In genomic region chr19:3783660-3784584, GRCh38 we compare ENCODE assay signal across 1 cellular context.
TF ChIP-seq lines count a peak whose summit lies in the region.

No MANE protein-coding gene starts in this region.

TF ChIP-seq in HepG2, 621 proteins besides CTCF, POLR2A, EP300 and RAD21 (continues in another document):
- TF ChIP-seq CBX1 (IDR thresholded peaks at IDR 0.05; ENCODE audit: low read depth), result no peak
- no peak for TF ChIP-seq MED8 (CRISPR knock-in tag; IDR thresholded peaks at IDR 0.05; ENCODE audit: insufficient replicate concordance)
- no peak for TF ChIP-seq CCDC6 (CRISPR knock-in tag; IDR thresholded peaks at IDR 0.05)
- no peak for TF ChIP-seq HCFC1 (IDR thresholded peaks at IDR 0.05; ENCODE audit: low read depth, low read length)
- TF ChIP-seq, protein P1, sequence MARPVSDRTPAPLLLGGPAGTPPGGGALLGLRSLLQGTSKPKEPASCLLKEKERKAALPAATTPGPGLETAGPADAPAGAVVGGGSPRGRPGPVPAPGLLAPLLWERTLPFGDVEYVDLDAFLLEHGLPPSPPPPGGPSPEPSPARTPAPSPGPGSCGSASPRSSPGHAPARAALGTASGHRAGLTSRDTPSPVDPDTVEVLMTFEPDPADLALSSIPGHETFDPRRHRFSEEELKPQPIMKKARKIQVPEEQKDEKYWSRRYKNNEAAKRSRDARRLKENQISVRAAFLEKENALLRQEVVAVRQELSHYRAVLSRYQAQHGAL (CRISPR knock-in tag; IDR thresholded peaks at IDR 0.05; ENCODE audit: not compliant biosample characterization), result no peak
- no peak for TF ChIP-seq PCBP1 (IDR thresholded peaks at IDR 0.05; ENCODE audit: borderline replicate concordance, low read depth, low read length)
- no peak for TF ChIP-seq SMARCE1 (IDR thresholded peaks at IDR 0.05; ENCODE audit: borderline replicate concordance)
- no peak for TF ChIP-seq ZNF510 (CRISPR knock-in tag; IDR thresholded peaks at IDR 0.05; ENCODE audit: low read depth)
- TF ChIP-seq TCF12 (IDR thresholded peaks at IDR 0.05), result no peak
- TF ChIP-seq TCF12 (CRISPR knock-in tag; IDR thresholded peaks at IDR 0.05), result no peak
- no peak for TF ChIP-seq MED1 (CRISPR knock-in tag; IDR thresholded peaks at IDR 0.05)
- no peak for TF ChIP-seq HMG20A (CRISPR knock-in tag; IDR thresholded peaks at IDR 0.05; ENCODE audit: borderline replicate concordance)
- TF ChIP-seq ZNF251 (CRISPR knock-in tag; IDR thresholded peaks at IDR 0.05), result no peak
- no peak for TF ChIP-seq ZNF674 (CRISPR knock-in tag; IDR thresholded peaks at IDR 0.05; ENCODE audit: low read depth)
- TF ChIP-seq, protein P2, sequence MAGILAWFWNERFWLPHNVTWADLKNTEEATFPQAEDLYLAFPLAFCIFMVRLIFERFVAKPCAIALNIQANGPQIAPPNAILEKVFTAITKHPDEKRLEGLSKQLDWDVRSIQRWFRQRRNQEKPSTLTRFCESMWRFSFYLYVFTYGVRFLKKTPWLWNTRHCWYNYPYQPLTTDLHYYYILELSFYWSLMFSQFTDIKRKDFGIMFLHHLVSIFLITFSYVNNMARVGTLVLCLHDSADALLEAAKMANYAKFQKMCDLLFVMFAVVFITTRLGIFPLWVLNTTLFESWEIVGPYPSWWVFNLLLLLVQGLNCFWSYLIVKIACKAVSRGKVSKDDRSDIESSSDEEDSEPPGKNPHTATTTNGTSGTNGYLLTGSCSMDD (CRISPR knock-in tag; IDR thresholded peaks at IDR 0.05), result no peak
- no peak for TF ChIP-seq ZNF709 (CRISPR knock-in tag; IDR thresholded peaks at IDR 0.05)
- no peak for TF ChIP-seq SOX13 (IDR thresholded peaks at IDR 0.05)
- no peak for TF ChIP-seq SOX13 (CRISPR knock-in tag; conservative IDR thresholded peaks at IDR 0.05 in 1 of 2, IDR thresholded peaks at IDR 0.05 in 1 of 2)
- TF ChIP-seq ZNF558 (CRISPR knock-in tag; IDR thresholded peaks at IDR 0.05; ENCODE audit: borderline replicate concordance), result no peak
- no peak for TF ChIP-seq ZBTB1 (CRISPR knock-in tag; IDR thresholded peaks at IDR 0.05; ENCODE audit: borderline replicate concordance)
- no peak for TF ChIP-seq IRF9 (CRISPR knock-in tag; IDR thresholded peaks at IDR 0.05; ENCODE audit: borderline replicate concordance)
- TF ChIP-seq, protein P3, sequence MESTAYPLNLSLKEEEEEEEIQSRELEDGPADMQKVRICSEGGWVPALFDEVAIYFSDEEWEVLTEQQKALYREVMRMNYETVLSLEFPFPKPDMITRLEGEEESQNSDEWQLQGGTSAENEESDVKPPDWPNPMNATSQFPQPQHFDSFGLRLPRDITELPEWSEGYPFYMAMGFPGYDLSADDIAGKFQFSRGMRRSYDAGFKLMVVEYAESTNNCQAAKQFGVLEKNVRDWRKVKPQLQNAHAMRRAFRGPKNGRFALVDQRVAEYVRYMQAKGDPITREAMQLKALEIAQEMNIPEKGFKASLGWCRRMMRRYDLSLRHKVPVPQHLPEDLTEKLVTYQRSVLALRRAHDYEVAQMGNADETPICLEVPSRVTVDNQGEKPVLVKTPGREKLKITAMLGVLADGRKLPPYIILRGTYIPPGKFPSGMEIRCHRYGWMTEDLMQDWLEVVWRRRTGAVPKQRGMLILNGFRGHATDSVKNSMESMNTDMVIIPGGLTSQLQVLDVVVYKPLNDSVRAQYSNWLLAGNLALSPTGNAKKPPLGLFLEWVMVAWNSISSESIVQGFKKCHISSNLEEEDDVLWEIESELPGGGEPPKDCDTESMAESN (CRISPR knock-in tag; conservative IDR thresholded peaks at IDR 0.05), result no peak; the same call in 1 of the 2 replicates
- TF ChIP-seq MED13 (CRISPR knock-in tag; IDR thresholded peaks at IDR 0.05), result no peak
- no peak for TF ChIP-seq GMEB1 (CRISPR knock-in tag; IDR thresholded peaks at IDR 0.05; ENCODE audit: borderline replicate concordance)
- no peak for TF ChIP-seq ZFP36 (IDR thresholded peaks at IDR 0.05; ENCODE audit: borderline replicate concordance, low read depth, low read length, partially characterized antibody)
- no peak for TF ChIP-seq FOXK2 (IDR thresholded peaks at IDR 0.05)
- TF ChIP-seq, protein P4, sequence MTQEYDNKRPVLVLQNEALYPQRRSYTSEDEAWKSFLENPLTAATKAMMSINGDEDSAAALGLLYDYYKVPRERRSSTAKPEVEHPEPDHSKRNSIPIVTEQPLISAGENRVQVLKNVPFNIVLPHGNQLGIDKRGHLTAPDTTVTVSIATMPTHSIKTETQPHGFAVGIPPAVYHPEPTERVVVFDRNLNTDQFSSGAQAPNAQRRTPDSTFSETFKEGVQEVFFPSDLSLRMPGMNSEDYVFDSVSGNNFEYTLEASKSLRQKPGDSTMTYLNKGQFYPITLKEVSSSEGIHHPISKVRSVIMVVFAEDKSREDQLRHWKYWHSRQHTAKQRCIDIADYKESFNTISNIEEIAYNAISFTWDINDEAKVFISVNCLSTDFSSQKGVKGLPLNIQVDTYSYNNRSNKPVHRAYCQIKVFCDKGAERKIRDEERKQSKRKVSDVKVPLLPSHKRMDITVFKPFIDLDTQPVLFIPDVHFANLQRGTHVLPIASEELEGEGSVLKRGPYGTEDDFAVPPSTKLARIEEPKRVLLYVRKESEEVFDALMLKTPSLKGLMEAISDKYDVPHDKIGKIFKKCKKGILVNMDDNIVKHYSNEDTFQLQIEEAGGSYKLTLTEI (CRISPR knock-in tag; conservative IDR thresholded peaks at IDR 0.05), result no peak
- no peak for TF ChIP-seq NFYB (CRISPR knock-in tag; IDR thresholded peaks at IDR 0.05)
- TF ChIP-seq ZNF883 (CRISPR knock-in tag; IDR thresholded peaks at IDR 0.05; ENCODE audit: not compliant biosample characterization), result no peak
- no peak for TF ChIP-seq NAIF1 (CRISPR knock-in tag; IDR thresholded peaks at IDR 0.05; ENCODE audit: borderline replicate concordance)
- no peak for TF ChIP-seq ZNF484 (CRISPR knock-in tag; IDR thresholded peaks at IDR 0.05; ENCODE audit: borderline replicate concordance, low read depth)
- TF ChIP-seq PATZ1 (CRISPR knock-in tag; IDR thresholded peaks at IDR 0.05), result 0 out of 2 replicates have a peak, but pooled peaks have one; percentile 19
- TF ChIP-seq GLI4 (CRISPR knock-in tag; IDR thresholded peaks at IDR 0.05; ENCODE audit: borderline replicate concordance), result no peak
- TF ChIP-seq, protein P5, sequence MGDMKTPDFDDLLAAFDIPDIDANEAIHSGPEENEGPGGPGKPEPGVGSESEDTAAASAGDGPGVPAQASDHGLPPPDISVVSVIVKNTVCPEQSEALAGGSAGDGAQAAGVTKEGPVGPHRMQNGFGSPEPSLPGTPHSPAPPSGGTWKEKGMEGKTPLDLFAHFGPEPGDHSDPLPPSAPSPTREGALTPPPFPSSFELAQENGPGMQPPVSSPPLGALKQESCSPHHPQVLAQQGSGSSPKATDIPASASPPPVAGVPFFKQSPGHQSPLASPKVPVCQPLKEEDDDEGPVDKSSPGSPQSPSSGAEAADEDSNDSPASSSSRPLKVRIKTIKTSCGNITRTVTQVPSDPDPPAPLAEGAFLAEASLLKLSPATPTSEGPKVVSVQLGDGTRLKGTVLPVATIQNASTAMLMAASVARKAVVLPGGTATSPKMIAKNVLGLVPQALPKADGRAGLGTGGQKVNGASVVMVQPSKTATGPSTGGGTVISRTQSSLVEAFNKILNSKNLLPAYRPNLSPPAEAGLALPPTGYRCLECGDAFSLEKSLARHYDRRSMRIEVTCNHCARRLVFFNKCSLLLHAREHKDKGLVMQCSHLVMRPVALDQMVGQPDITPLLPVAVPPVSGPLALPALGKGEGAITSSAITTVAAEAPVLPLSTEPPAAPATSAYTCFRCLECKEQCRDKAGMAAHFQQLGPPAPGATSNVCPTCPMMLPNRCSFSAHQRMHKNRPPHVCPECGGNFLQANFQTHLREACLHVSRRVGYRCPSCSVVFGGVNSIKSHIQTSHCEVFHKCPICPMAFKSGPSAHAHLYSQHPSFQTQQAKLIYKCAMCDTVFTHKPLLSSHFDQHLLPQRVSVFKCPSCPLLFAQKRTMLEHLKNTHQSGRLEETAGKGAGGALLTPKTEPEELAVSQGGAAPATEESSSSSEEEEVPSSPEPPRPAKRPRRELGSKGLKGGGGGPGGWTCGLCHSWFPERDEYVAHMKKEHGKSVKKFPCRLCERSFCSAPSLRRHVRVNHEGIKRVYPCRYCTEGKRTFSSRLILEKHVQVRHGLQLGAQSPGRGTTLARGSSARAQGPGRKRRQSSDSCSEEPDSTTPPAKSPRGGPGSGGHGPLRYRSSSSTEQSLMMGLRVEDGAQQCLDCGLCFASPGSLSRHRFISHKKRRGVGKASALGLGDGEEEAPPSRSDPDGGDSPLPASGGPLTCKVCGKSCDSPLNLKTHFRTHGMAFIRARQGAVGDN (CRISPR knock-in tag; IDR thresholded peaks at IDR 0.05), result peak; percentile 84
- TF ChIP-seq, protein P6, sequence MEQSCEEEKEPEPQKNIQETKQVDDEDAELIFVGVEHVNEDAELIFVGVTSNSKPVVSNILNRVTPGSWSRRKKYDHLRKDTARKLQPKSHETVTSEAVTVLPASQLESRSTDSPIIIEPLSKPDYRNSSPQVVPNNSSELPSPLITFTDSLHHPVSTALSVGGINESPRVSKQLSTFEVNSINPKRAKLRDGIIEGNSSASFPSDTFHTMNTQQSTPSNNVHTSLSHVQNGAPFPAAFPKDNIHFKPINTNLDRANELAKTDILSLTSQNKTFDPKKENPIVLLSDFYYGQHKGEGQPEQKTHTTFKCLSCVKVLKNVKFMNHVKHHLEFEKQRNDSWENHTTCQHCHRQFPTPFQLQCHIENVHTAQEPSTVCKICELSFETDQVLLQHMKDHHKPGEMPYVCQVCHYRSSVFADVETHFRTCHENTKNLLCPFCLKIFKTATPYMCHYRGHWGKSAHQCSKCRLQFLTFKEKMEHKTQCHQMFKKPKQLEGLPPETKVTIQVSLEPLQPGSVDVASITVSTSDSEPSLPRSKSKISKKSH (CRISPR knock-in tag; IDR thresholded peaks at IDR 0.05; ENCODE audit: borderline replicate concordance), result no peak; the same call in 1 of the 2 replicates
- no peak for TF ChIP-seq POLR2AphosphoS5 (IDR thresholded peaks at IDR 0.05; ENCODE audit: low read depth, low read length)
- TF ChIP-seq DNMT3B (CRISPR knock-in tag; conservative IDR thresholded peaks at IDR 0.05), result no peak
- TF ChIP-seq HOMEZ (CRISPR knock-in tag; IDR thresholded peaks at IDR 0.05; ENCODE audit: low read depth), result no peak
- no peak for TF ChIP-seq BRD4 (CRISPR knock-in tag; IDR thresholded peaks at IDR 0.05)
- TF ChIP-seq ZNF337 (CRISPR knock-in tag; IDR thresholded peaks at IDR 0.05; ENCODE audit: borderline replicate concordance, low read depth), result no peak
- no peak for TF ChIP-seq HDAC1 (CRISPR knock-in tag; IDR thresholded peaks at IDR 0.05)
- no peak for TF ChIP-seq ZNF282 (IDR thresholded peaks at IDR 0.05; ENCODE audit: partially characterized antibody)
